Comparison of ENCODE assay signal across 8 cellular contexts in the genomic region with DNA sequence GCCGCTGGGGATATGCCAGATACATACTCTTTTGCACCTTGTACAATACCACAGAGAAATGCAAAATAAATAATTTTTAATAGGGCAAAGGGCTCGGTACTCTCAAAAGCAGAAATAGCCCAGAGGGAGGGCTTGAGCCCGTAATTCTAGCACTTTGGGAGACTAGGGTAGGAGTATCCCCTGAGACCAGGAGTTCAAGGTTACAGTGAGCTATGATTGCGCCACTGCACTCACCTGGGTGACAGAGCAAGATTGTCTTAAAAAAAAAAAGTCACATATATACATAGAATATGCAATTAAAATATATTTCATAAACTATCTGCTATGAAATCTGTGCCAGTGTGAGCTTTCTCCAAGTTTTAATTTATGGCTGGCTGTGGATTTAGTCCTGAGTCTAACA. TPM values are rescaled to one million over a fixed set of nuclear protein-coding genes. Genes with fewer than 3 reads are reported as not detected.
DNase-seq lines count a peak whose midpoint lies in the region; ATAC-seq, FAIRE-seq and TF ChIP-seq lines count a peak whose summit lies in the region.

No MANE protein-coding gene starts in this region.

- DNase-seq in NB4 (ENCODE audit: low read depth) (no peak), endodermal cell (no peak), pancreas (no peak), ureter (ENCODE audit: low spot score) (no peak), NCI-H1105 treated with DMSO at 0.1 percent for 48 hours (lab: John Stamatoyannopoulos, UW) (no peak)

- peaks cover 54% of the 10 kb centered on the region for H3K79me2 ChIP-seq in DOHH2 (ENCODE audit: control insufficient read depth, low read length)

- peak in 3 of 4 donors; percentile 7 to 23 (median 7) for ATAC-seq in pancreas
- ATAC-seq in GM21576 (IDR thresholded peaks at IDR 0.05; ENCODE audit: unreplicated experiment): no peak
- ATAC-seq in GM18873 (IDR thresholded peaks at IDR 0.05; ENCODE audit: low FRiP score, unreplicated experiment): no peak

- H3K27me3 Mint-ChIP-seq in endodermal cell (ENCODE audit: insufficient read depth): no peaks in the 10 kb centered on the region

- no peaks in the 10 kb centered on the region for H3K36me3 Mint-ChIP-seq in endodermal cell (ENCODE audit: low read depth)

- H3K27me3 ChIP-seq in DOHH2 (ENCODE audit: control insufficient read depth, low read length) (no peaks in the 10 kb centered on the region), endodermal cell (ENCODE audit: control insufficient read depth, insufficient read depth, low read length, poor library complexity, severe bottlenecking) (no peaks in the 10 kb centered on the region), pancreas (no peaks in the 10 kb centered on the region)

- H3K4me1 Mint-ChIP-seq in endodermal cell: peaks cover 13% of the 10 kb centered on the region

- peak overlapping the region; percentile 88 for H3K9ac ChIP-seq in endodermal cell (ENCODE audit: extremely low read depth, low read length, poor library complexity, severe bottlenecking)

- H3K9me3 Mint-ChIP-seq in endodermal cell: no peaks in the 10 kb centered on the region

- peak overlapping the region; percentile 92 for H3K4me3 ChIP-seq in DOHH2 (ENCODE audit: low read length)
- H3K4me3 ChIP-seq in NB4 (ENCODE audit: low read depth, low read length): peak overlapping the region; percentile 96
- peak overlapping the region; percentile 98 for H3K4me3 ChIP-seq in endodermal cell (ENCODE audit: low read length)
- peak overlapping the region in 3 of 4 donors; percentile 62 to 79 (median 75) for H3K4me3 ChIP-seq in pancreas

- H3K4me2 ChIP-seq in DOHH2 (ENCODE audit: low read length): peak overlapping the region; percentile 80

- no peak for FAIRE-seq in pancreas (lab: Jason Lieb, UNC)

- H4K20me1 ChIP-seq in DOHH2 (ENCODE audit: control insufficient read depth, insufficient read depth, low read depth, low read length): no peaks in the 10 kb centered on the region

- intact Hi-C loops in pancreas (cut with DNase I): no loop called here

- H3K36me3 ChIP-seq in DOHH2 (ENCODE audit: control insufficient read depth, low read length): peaks cover 30% of the 10 kb centered on the region
- H3K36me3 ChIP-seq in endodermal cell (ENCODE audit: control insufficient read depth, insufficient read depth, low read length): no peaks in the 10 kb centered on the region
- H3K36me3 ChIP-seq in pancreas: no peaks in the 10 kb centered on the region

- no peak for TF ChIP-seq POLR2A in NB4 (IDR thresholded peaks at IDR 0.05; ENCODE audit: extremely low read depth, insufficient read length)

- H3K9me3 ChIP-seq in DOHH2 (ENCODE audit: control insufficient read depth, insufficient read depth, low read length) (no peaks in the 10 kb centered on the region), endodermal cell (ENCODE audit: control insufficient read depth, low read length) (no peaks in the 10 kb centered on the region), pancreas (no peaks in the 10 kb centered on the region)

- TF ChIP-seq CTCF in DOHH2 (IDR thresholded peaks at IDR 0.05; ENCODE audit: low read depth, low read length, poor library complexity, severe bottlenecking): no peak
- no peak for TF ChIP-seq CTCF in NB4 (IDR thresholded peaks at IDR 0.05; ENCODE audit: low read depth, low read length)
- TF ChIP-seq CTCF in endodermal cell (conservative IDR thresholded peaks at IDR 0.05): no peak
- TF ChIP-seq CTCF in pancreas (IDR thresholded peaks at IDR 0.05): no peak

- H3K27ac ChIP-seq in DOHH2 (ENCODE audit: low read depth, low read length) (peak overlapping the region; percentile 57; the same call in 1 of the 2 replicates), endodermal cell (ENCODE audit: low read depth, low read length) (no peak overlapping the region), pancreas (peak overlapping the region in 3 of 4 donors; percentile 85 to 88 (median 87))

- H3K4me3 Mint-ChIP-seq in endodermal cell: no peak overlapping the region

- no peaks in the 10 kb centered on the region for H3K9me2 ChIP-seq in DOHH2 (replicated peaks; ENCODE audit: control insufficient read depth, low read length)

- no peaks in the 10 kb centered on the region for H3F3A ChIP-seq in DOHH2 (ENCODE audit: control insufficient read depth, insufficient read depth)

- WGBS in endodermal cell (ENCODE audit: insufficient coverage in 1 of 2, insufficient read length in 1 of 2), 2 experiments: 86 to 92% methylated on average over 2 to 4 of the region's 4 CpGs
- WGBS in pancreas, 2 donors: 25 to 35% methylated on average over 4 of the region's 4 CpGs

- H3K27ac Mint-ChIP-seq in endodermal cell: no peak overlapping the region

- peaks cover 44% of the 10 kb centered on the region for H3K4me1 ChIP-seq in DOHH2 (ENCODE audit: control insufficient read depth, low read length)
- no peaks in the 10 kb centered on the region for H3K4me1 ChIP-seq in endodermal cell (ENCODE audit: control insufficient read depth, insufficient read depth, low read length)
- peaks cover 0 to 29% (median 6%) of the 10 kb centered on the region in 3 donors for H3K4me1 ChIP-seq in pancreas

RNA-seq across cellular contexts. Expression of gene TRMT11, which starts 0.8 kb away (rescaled TPM):
- 10 to 100 TPM; 29.4 to 35.4 TPM for total RNA-seq in endodermal cell
- 34.0 TPM for polyA plus RNA-seq in endodermal cell (2013, experiment 1 of 2)
- 31.8 TPM for polyA plus RNA-seq in endodermal cell (2013, experiment 2 of 2)
- total RNA-seq in pancreas: 10 to 100 TPM in 4 of 6 donors, 1 to 10 TPM in 2; 7.2 to 11.6 (median 10.7) TPM
- polyA plus RNA-seq in pancreas: 10 to 100 TPM in 1 of 2 donors, 1 to 10 TPM in 1; 6.1 to 11.4 TPM
- total RNA-seq in ureter: 27.4 TPM

RNA-seq across cellular contexts. Expression of gene HINT3, which starts 29.0 kb away (rescaled TPM):
- total RNA-seq in endodermal cell (10 to 100 TPM; 13.0 to 16.4 TPM), pancreas (10 to 100 TPM in 5 of 6 donors, 1 to 10 TPM in 1; 9.9 to 15.7 (median 11.9) TPM), ureter (20.6 TPM)
- polyA plus RNA-seq in endodermal cell (2013, experiment 1 of 2): 21.8 TPM
- 20.2 TPM for polyA plus RNA-seq in endodermal cell (2013, experiment 2 of 2)
- polyA plus RNA-seq in pancreas: 1 to 10 TPM; 2.6 to 8.7 TPM

Comparison
In these comparisons a context has a peak if more than half of its experiments do, and no peak if none do; other contexts are left out.
1. ATAC-seq: peak in pancreas (3 of 4); none in GM21576 (single experiment) and GM18873 (single experiment).
2. Peak in every context shown above with its lines, with median percentiles within 50 percentile points of each other: H3K4me3 ChIP-seq.